ENCODE assay signal across 14 cellular contexts in the genomic region with DNA sequence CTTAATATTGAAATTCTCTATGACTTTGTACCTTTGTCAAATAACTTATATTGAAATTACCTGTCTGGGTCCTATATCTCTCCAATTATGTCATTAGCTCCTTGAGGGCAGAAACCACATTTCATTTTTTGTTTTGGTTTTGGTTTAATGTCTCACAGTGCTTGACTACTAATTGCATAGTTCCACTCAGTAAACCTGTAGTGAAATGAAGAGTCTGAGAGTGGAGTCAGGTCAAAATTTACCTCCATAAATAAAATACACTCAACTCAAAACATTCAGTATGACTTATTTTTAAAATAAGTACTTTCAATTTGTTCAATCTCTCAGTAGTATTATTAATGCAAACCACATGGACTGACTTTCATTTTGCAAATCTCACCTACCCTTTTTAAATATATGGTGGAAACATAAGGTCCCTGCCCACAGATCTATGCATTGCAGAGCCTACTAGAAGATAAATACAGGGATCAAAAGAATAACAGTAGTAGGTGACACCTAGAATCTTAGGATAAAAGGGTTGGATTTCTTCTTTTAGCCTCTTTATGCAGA. TPM values are rescaled to one million over a fixed set of nuclear protein-coding genes. Genes with fewer than 3 reads are reported as not detected.
DNase-seq lines count a peak whose midpoint lies in the region; ATAC-seq and TF ChIP-seq lines count a peak whose summit lies in the region.
"Had no signal": no experiment of that assay in that cellular context is flagged by ENCODE, and none has a peak within 500 bp of the region (broad histone marks: within the 10 kb centered on the region; RNA-seq: fewer than 3 reads in every experiment).

No MANE protein-coding gene starts in this region.

- H3K79me1 ChIP-seq in trophoblast cell (ENCODE audit: low read length), result no peaks in the 10 kb centered on the region
- H3K79me1 ChIP-seq in H9 (ENCODE audit: insufficient read depth, low read depth, low read length, poor library complexity, severe bottlenecking), result no peaks in the 10 kb centered on the region

- H2BK5ac ChIP-seq in trophoblast cell (ENCODE audit: low read depth, low read length, poor library complexity) (no peak overlapping the region), H9 (ENCODE audit: insufficient read length, low read length) (no peak overlapping the region)

- no peak overlapping the region for H2BK20ac ChIP-seq in H9 (ENCODE audit: low read depth, low read length, poor library complexity, severe bottlenecking)

- H3K27me3 ChIP-seq in mammary epithelial cell (ENCODE audit: insufficient read depth, low read length) (no peaks in the 10 kb centered on the region), breast epithelium (no peaks in the 10 kb centered on the region), trophoblast cell (ENCODE audit: insufficient read depth, low read length) (no peaks in the 10 kb centered on the region), H9 (ENCODE audit: insufficient read depth, low read length) (no peaks in the 10 kb centered on the region)

- no peak overlapping the region for H3K4me3 ChIP-seq in mammary epithelial cell (replicated peaks in 1 of 3; ENCODE audit: insufficient read depth in 1 of 3, low read depth in 2 of 3, low read length in 3 of 3)
- H3K4me3 ChIP-seq in breast epithelium, result no peak overlapping the region
- no peak overlapping the region for H3K4me3 ChIP-seq in trophoblast cell (ENCODE audit: low read depth, low read length)
- H3K4me3 ChIP-seq: lung had no signal

- H3K27ac Mint-ChIP-seq in H9, result no peak overlapping the region
- H3K27ac Mint-ChIP-seq: WTC11 had no signal

- H3K4me1 ChIP-seq in mammary epithelial cell (ENCODE audit: insufficient read depth, low read length) (peaks cover 43% of the 10 kb centered on the region), breast epithelium (no peaks in the 10 kb centered on the region), trophoblast cell (ENCODE audit: control insufficient read depth in 1 of 2, insufficient read depth in 2 of 2, low read length in 2 of 2) (peaks cover 3 to 4% of the 10 kb centered on the region in 2 experiments), H9 (ENCODE audit: insufficient read depth, low read length) (no peaks in the 10 kb centered on the region)

- H3K36me3 Mint-ChIP-seq in H9 (ENCODE audit: insufficient read depth in 1 of 3, low read depth in 3 of 3), result peaks cover 0 to 11% (median 7%) of the 10 kb centered on the region in 3 experiments; a peak in 5 of 7 replicates

- no peak for TF ChIP-seq CTCF in mammary epithelial cell (conservative IDR thresholded peaks at IDR 0.05 in 1 of 2, IDR thresholded peaks at IDR 0.05 in 1 of 2; ENCODE audit: extremely low read depth in 1 of 2, insufficient read depth in 1 of 2, low read depth in 1 of 2, low read length in 2 of 2)
- no peak for TF ChIP-seq CTCF in breast epithelium (IDR thresholded peaks at IDR 0.05)
- no peak for TF ChIP-seq CTCF in H9 (conservative IDR thresholded peaks at IDR 0.05)

- H3K4ac ChIP-seq in trophoblast cell (ENCODE audit: low read depth, low read length) (no peak overlapping the region), H9 (ENCODE audit: low read depth, low read length) (no peak overlapping the region)

- H4K91ac ChIP-seq in trophoblast cell (ENCODE audit: low read depth, low read length), result no peak overlapping the region
- H4K91ac ChIP-seq in H9 (ENCODE audit: insufficient read length, low read depth, low read length), result no peak overlapping the region

- H3K9me3 ChIP-seq in mammary epithelial cell (replicated peaks; ENCODE audit: insufficient read depth, low read length), result no peaks in the 10 kb centered on the region
- no peaks in the 10 kb centered on the region for H3K9me3 ChIP-seq in breast epithelium
- no peaks in the 10 kb centered on the region for H3K9me3 ChIP-seq in trophoblast cell (ENCODE audit: insufficient read depth, low read depth, low read length)
- no peaks in the 10 kb centered on the region for H3K9me3 ChIP-seq in H9 (ENCODE audit: control insufficient read depth, low read depth, low read length)

- H4K20me1 ChIP-seq in mammary epithelial cell (ENCODE audit: insufficient read depth, low read length), result no peaks in the 10 kb centered on the region
- no peaks in the 10 kb centered on the region for H4K20me1 ChIP-seq in H9 (ENCODE audit: control insufficient read depth, insufficient read depth, insufficient read length)

- no peak overlapping the region for H3K4me2 ChIP-seq in mammary epithelial cell (ENCODE audit: insufficient read depth, low read depth, low read length)
- no peak overlapping the region for H3K4me2 ChIP-seq in trophoblast cell (ENCODE audit: low read length)
- no peak overlapping the region for H3K4me2 ChIP-seq in H9 (ENCODE audit: insufficient read depth, insufficient read length, low read length)

- H3K18ac ChIP-seq in trophoblast cell (ENCODE audit: low read length) (no peak overlapping the region), H9 (ENCODE audit: insufficient read length, low read depth, low read length) (no peak overlapping the region)

- no peak overlapping the region for H3K56ac ChIP-seq in H9 (ENCODE audit: insufficient read length, low read depth, low read length)

- no peak overlapping the region for H2AK5ac ChIP-seq in trophoblast cell (ENCODE audit: low read length)
- no peak overlapping the region for H2AK5ac ChIP-seq in H9 (ENCODE audit: insufficient read length, low read length)

- H2BK15ac ChIP-seq in H9 (ENCODE audit: low read depth, low read length), result no peak overlapping the region

- H3K14ac ChIP-seq in trophoblast cell (ENCODE audit: low read length), result no peak overlapping the region
- no peak overlapping the region for H3K14ac ChIP-seq in H9 (ENCODE audit: insufficient read depth, low read length)

- BruUV-seq in mammary epithelial cell (replicated peaks; lab: Mats Ljungman, UMichigan), result no TSS peak

- no peak overlapping the region for H3K4me3 Mint-ChIP-seq in H9
- H3K4me3 Mint-ChIP-seq: WTC11 had no signal

- no peak for TF ChIP-seq POLR2A in breast epithelium (IDR thresholded peaks at IDR 0.05)

- no peak overlapping the region for H4K5ac ChIP-seq in H9 (ENCODE audit: insufficient read length, low read depth, low read length)

- ATAC-seq in HG02571 (IDR thresholded peaks at IDR 0.05; ENCODE audit: unreplicated experiment) (peak; percentile 85), HG03159 (IDR thresholded peaks at IDR 0.05; ENCODE audit: unreplicated experiment) (peak; percentile 82)
- ATAC-seq: WTC11 had no signal

- H3K79me2 ChIP-seq in mammary epithelial cell (ENCODE audit: insufficient read depth, low read length), result peaks cover 58% of the 10 kb centered on the region
- H3K79me2 ChIP-seq in trophoblast cell (ENCODE audit: control insufficient read depth, insufficient read depth, low read length, poor library complexity), result no peaks in the 10 kb centered on the region
- no peaks in the 10 kb centered on the region for H3K79me2 ChIP-seq in H9 (ENCODE audit: insufficient read depth, low read length)

- no peak overlapping the region for H3K27ac ChIP-seq in mammary epithelial cell (ENCODE audit: insufficient read depth, low read depth, low read length)
- H3K27ac ChIP-seq in breast epithelium, result no peak overlapping the region
- H3K27ac ChIP-seq in trophoblast cell (ENCODE audit: low read depth, low read length), result no peak overlapping the region
- H3K27ac ChIP-seq in H9 (ENCODE audit: insufficient read length, low read depth, low read length), result no peak overlapping the region

- H4K8ac ChIP-seq in trophoblast cell (ENCODE audit: low read depth, low read length) (no peak overlapping the region), H9 (replicated peaks; ENCODE audit: insufficient read length, low read depth, low read length) (no peak overlapping the region)

- no peak overlapping the region for H2AFZ ChIP-seq in mammary epithelial cell (ENCODE audit: low read depth, low read length)
- no peak overlapping the region for H2AFZ ChIP-seq in trophoblast cell (ENCODE audit: insufficient read depth, low read length, poor library complexity)
- no peak overlapping the region for H2AFZ ChIP-seq in H9 (ENCODE audit: low read length)

- peaks cover 8 to 10% of the 10 kb centered on the region in 2 experiments for H3K9me3 Mint-ChIP-seq in H9

- peaks cover 13% of the 10 kb centered on the region for H3K27me3 Mint-ChIP-seq in H9 (ENCODE audit: low read depth)

- H3K4me1 Mint-ChIP-seq in H9, result peaks cover 0 to 4% of the 10 kb centered on the region in 2 experiments; a peak in 2 of 4 replicates

- in situ Hi-C loops in mammary epithelial cell (cut with MboI; ENCODE audit: low sequenced_read_pairs in 2 of 2), result no loop called here

- CTCF ChIA-PET in mammary epithelial cell (lab: Charles Lee; ENCODE audit: low non-redundant PET), result no interaction called here

- H2BK120ac ChIP-seq in trophoblast cell (ENCODE audit: insufficient read depth, low read length, poor library complexity) (no peak overlapping the region), H9 (ENCODE audit: low read depth, low read length, poor library complexity, severe bottlenecking) (no peak overlapping the region)

- no peak overlapping the region for H3T11ph ChIP-seq in H9 (ENCODE audit: low read length)

- H3K36me3 ChIP-seq in mammary epithelial cell (ENCODE audit: insufficient read depth, low read length) (peaks cover 4% of the 10 kb centered on the region), breast epithelium (no peaks in the 10 kb centered on the region), trophoblast cell (ENCODE audit: control insufficient read depth in 1 of 2, insufficient read depth in 2 of 2, low read length in 2 of 2) (no peaks in the 10 kb centered on the region)

- H3K23ac ChIP-seq in trophoblast cell (ENCODE audit: low read length) (no peak overlapping the region), H9 (ENCODE audit: insufficient read length, low read depth, low read length) (no peak overlapping the region)

- intact Hi-C loops in mammary epithelial cell (cut with micrococcal nuclease) (no loop called here), breast epithelium (cut with DNase I; ENCODE audit: low total_unique reads) (no loop called here)

- dilution Hi-C loops in mammary epithelial cell (cut with HindIII; ENCODE audit: low sequenced_read_pairs), result no loop called here

- no peak overlapping the region for H3K9ac ChIP-seq in mammary epithelial cell (ENCODE audit: insufficient read depth, low read length)
- no peak overlapping the region for H3K9ac ChIP-seq in trophoblast cell (ENCODE audit: low read length)
- H3K9ac ChIP-seq in H9 (ENCODE audit: extremely low read depth, insufficient read length, low read length), result no peak overlapping the region

- no peak overlapping the region for H4K12ac ChIP-seq in trophoblast cell (ENCODE audit: low read depth, low read length)

- no peaks in the 10 kb centered on the region for H3K23me2 ChIP-seq in H9 (ENCODE audit: insufficient read length, low read depth, low read length, poor library complexity, severe bottlenecking)

- peak; percentile 47 for DNase-seq in mammary epithelial cell
- DNase-seq in breast epithelium (ENCODE audit: low spot score in 2 of 2), result no peak
- DNase-seq in stimulated activated CD4-positive, alpha-beta T cell treated with anti-CD3 and anti-CD28 coated beads, Interleukin-1b, Interleukin-23, amount 100 ng/mL, for 48 hours, result no peak
- DNase-seq in trophoblast cell, result no peak
- no peak for DNase-seq in Kasumi-1 (lab: John Stamatoyannopoulos, UW)
- DNase-seq in H9, result no peak
- DNase-seq: activated T-cell treated with anti-CD3 and anti-CD28 coated beads, Interleukin-2, amount 50 U/mL, for 48 hours; MV-4-11; NCI-H69; stimulated activated naive CD4-positive, alpha-beta T cell treated with Interleukin-2 at 50 U/mL for 16 hours had no signal

- no peak overlapping the region for H2BK12ac ChIP-seq in trophoblast cell (ENCODE audit: low read length)
- H2BK12ac ChIP-seq in H9 (ENCODE audit: insufficient read length, low read depth, low read length), result no peak overlapping the region

RNA-seq across cellular contexts. Expression of gene PDE1C, which starts 32.5 kb away (rescaled TPM):
- total RNA-seq in mammary epithelial cell (100 to 1,000 TPM in 1 of 2 donors, 10 to 100 TPM in 1; 35.8 to 109 TPM), breast epithelium (10 to 100 TPM in 2 of 3 donors, 1 to 10 TPM in 1; 3.2 to 30.1 (median 18.7) TPM), H9 (2021) (0.17 and 0.31 TPM in 2 replicates)
- 8.0 TPM for polyA plus RNA-seq in mammary epithelial cell
- 112 TPM for polyA minus RNA-seq in mammary epithelial cell
- 0.08 and 0.15 TPM in 2 replicates for polyA plus RNA-seq in trophoblast cell (2013)
